8 cellular contexts compared by ENCODE assay signal in genomic region chr22:39388261-39389011, GRCh38. TPM values are rescaled to one million over a fixed set of nuclear protein-coding genes. Genes with fewer than 3 reads are reported as not detected.
DNase-seq lines count a peak whose midpoint lies in the region; ATAC-seq and TF ChIP-seq lines count a peak whose summit lies in the region.

No MANE protein-coding gene starts in this region.

- CTCF ChIA-PET in A673 (lab: Charles Lee) = no interaction called here

- no peaks in the 10 kb centered on the region for H3K36me3 ChIP-seq in A673 (ENCODE audit: insufficient read depth, low read length, poor library complexity, severe bottlenecking)
- H3K36me3 ChIP-seq in muscle layer of colon (ENCODE audit: insufficient read depth, low read length) = no peaks in the 10 kb centered on the region

- intact Hi-C loops in A673 (cut with micrococcal nuclease; ENCODE audit: unreplicated experiment) = no loop called here

- no peaks in the 10 kb centered on the region for H3K4me1 ChIP-seq in A673 (ENCODE audit: insufficient read depth, low read length, poor library complexity, severe bottlenecking)
- no peaks in the 10 kb centered on the region for H3K4me1 ChIP-seq in muscle layer of colon (ENCODE audit: insufficient read depth, low read length)

- peak overlapping the region; percentile 20 for H3K4me3 ChIP-seq in A673 (ENCODE audit: low read depth, low read length, poor library complexity, severe bottlenecking)
- peak overlapping the region; percentile 49 to 67 for H3K4me3 ChIP-seq in muscle layer of colon (ENCODE audit: low read depth in 1 of 2, low read length in 2 of 2)

- DNase-seq in A673 (ENCODE audit: low spot score) (peak; percentile 67), GM19240 (ENCODE audit: insufficient read length, low spot score) (peak; percentile 80), NCI-H526 treated with DMSO at 0.1 percent for 48 hours (lab: John Stamatoyannopoulos, UW) (peak; percentile 27), activated T-cell treated with anti-CD3 and anti-CD28 coated beads for 24 hours (ENCODE audit: low read depth) (peak; percentile 46), NCI-H2107 treated with DMSO at 0.1 percent for 48 hours (lab: John Stamatoyannopoulos, UW; ENCODE audit: unreplicated experiment) (no peak)
- peak; percentile 45 to 46 for DNase-seq in stimulated activated CD8-positive, alpha-beta memory T cell treated with anti-CD3 and anti-CD28 coated beads, Interleukin-4, amount 100 ng/mL, for 1 hour (ENCODE audit: low read depth in 2 of 2, low spot score in 1 of 2)

- H3K27me3 ChIP-seq in A673 (replicated peaks; ENCODE audit: insufficient read depth, low read depth, low read length, poor library complexity) (no peaks in the 10 kb centered on the region), muscle layer of colon (ENCODE audit: control insufficient read depth in 1 of 2, insufficient read depth in 2 of 2, low read length in 2 of 2) (no peaks in the 10 kb centered on the region)

- POLR2A ChIA-PET in A673 (lab: Charles Lee; ENCODE audit: low non-redundant PET) = interaction anchor here (0.6 kb wide), 1 partner anchor 136 kb away, joined by 13 read pairs; no protein-coding TSS in a partner anchor

- H3K27ac ChIP-seq in A673 (ENCODE audit: low read depth, low read length, poor library complexity, severe bottlenecking) (no peak overlapping the region), muscle layer of colon (ENCODE audit: low read depth, low read length) (no peak overlapping the region)

- BruUV-seq in A673 (replicated peaks; lab: Mats Ljungman, UMichigan) = no TSS peak

- TF ChIP-seq CTCF in A673 (conservative IDR thresholded peaks at IDR 0.05; ENCODE audit: low read depth, low read length) = no peak

- H3K9me3 ChIP-seq in A673 (ENCODE audit: low read depth, low read length, poor library complexity, severe bottlenecking) (no peaks in the 10 kb centered on the region), muscle layer of colon (ENCODE audit: low read length) (no peaks in the 10 kb centered on the region)

- no peak overlapping the region for H3K9ac ChIP-seq in muscle layer of colon (ENCODE audit: low read length)

- ATAC-seq in esophagus mucosa = peak; percentile 67

RNA-seq across cellular contexts. Expression of gene TAB1, which starts 11.1 kb away (rescaled TPM):
- total RNA-seq in A673 (2021) = 27.0 and 38.2 TPM in 2 replicates
- 10.9 TPM for total RNA-seq in esophagus mucosa

RNA-seq across cellular contexts. Expression of gene SYNGR1, which starts 38.6 kb away (rescaled TPM):
- total RNA-seq in A673 (2021) (31.7 and 36.7 TPM in 2 replicates), esophagus mucosa (23.0 TPM)
